In the genomic region with DNA sequence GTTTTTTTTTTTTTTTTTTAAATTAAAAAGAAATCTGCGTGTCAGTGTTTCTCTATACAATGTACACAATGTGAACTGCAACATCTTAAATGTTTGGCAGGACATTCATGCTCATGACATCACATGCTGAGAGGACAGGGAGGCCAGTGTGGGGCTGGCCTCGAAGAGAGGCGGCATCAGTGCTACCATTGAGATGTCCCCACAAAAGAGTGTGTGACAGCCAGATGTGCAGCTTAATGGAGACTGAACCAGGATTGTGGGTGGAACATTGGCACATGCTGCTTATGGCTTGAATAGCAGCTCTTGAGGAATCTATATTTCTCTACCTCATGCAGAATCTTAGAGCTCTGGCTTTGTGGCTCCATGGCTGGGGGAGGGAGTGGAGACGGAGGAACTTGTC, we compare ENCODE assay signal across 14 cellular contexts. TPM values are rescaled to one million over a fixed set of nuclear protein-coding genes. Genes with fewer than 3 reads are reported as not detected.
DNase-seq lines count a peak whose midpoint lies in the region; ATAC-seq and TF ChIP-seq lines count a peak whose summit lies in the region.
"Had no signal": no experiment of that assay in that cellular context is flagged by ENCODE, and none has a peak within 500 bp of the region (broad histone marks: within the 10 kb centered on the region; RNA-seq: fewer than 3 reads in every experiment).

No MANE protein-coding gene starts in this region.

- peak overlapping the region; percentile 76 for H3K27ac ChIP-seq in cingulate gyrus (ENCODE audit: low read depth, low read length)
- H3K27ac ChIP-seq in heart left ventricle, result no peak overlapping the region

- H3K4me3 ChIP-seq in heart left ventricle, result no peak overlapping the region

- 86 to 89% (median 88%) methylated on average over 4 of the region's 4 CpGs for WGBS in heart left ventricle, 4 donors

- TF ChIP-seq CTCF in heart left ventricle (IDR thresholded peaks at IDR 0.05), result no peak

- H3K27me3 ChIP-seq in heart left ventricle, result no peaks in the 10 kb centered on the region

- H3K9me3 ChIP-seq in heart left ventricle, result no peaks in the 10 kb centered on the region

- no peak for TF ChIP-seq POLR2A in heart left ventricle (IDR thresholded peaks at IDR 0.05)

- ATAC-seq in GM18868 (IDR thresholded peaks at IDR 0.05; ENCODE audit: unreplicated experiment) (no peak), heart left ventricle (no peak), HG03521 (IDR thresholded peaks at IDR 0.05; ENCODE audit: unreplicated experiment) (no peak)

- peaks cover 0 to 20% (median 0%) of the 10 kb centered on the region in 9 donors for H3K36me3 ChIP-seq in heart left ventricle

- intact Hi-C loops in heart left ventricle (cut with DNase I), result no loop called here

- peak in 39 of 51 donors; percentile 12 to 84 (median 64) for DNase-seq in hypothalamus (lab: John Stamatoyannopoulos, UW)
- peak in 51 of 56 donors; percentile 22 to 91 (median 73) for DNase-seq in nucleus accumbens (lab: John Stamatoyannopoulos, UW)
- no peak for DNase-seq in islet precursor cell
- DNase-seq in heart left ventricle, result no peak
- DNase-seq: CD8-positive, alpha-beta memory T cell; Kasumi-1; NCI-H1105 treated with DMSO at 0.1 percent for 48 hours; NCI-H187; NCI-H2171; NCI-H446 treated with DMSO at 0.1 percent for 48 hours; NCI-H82 had no signal

- no peaks in the 10 kb centered on the region for H3K4me1 ChIP-seq in heart left ventricle

RNA-seq across cellular contexts. Expression of gene CLDN11, which starts 18.5 kb away (rescaled TPM):
- 10 to 100 TPM in 1 of 9 donors, 1 to 10 TPM in 8; 1.5 to 12.5 (median 3.8) TPM for total RNA-seq in heart left ventricle
- polyA plus RNA-seq in heart left ventricle, result 1 to 10 TPM; 1.8 to 2.2 TPM
- polyA plus RNA-seq: CD8-positive, alpha-beta memory T cell had no signal

Comparison
In these comparisons a context has a peak if more than half of its experiments do, and no peak if none do; other contexts are left out.
1. DNase-seq: peak in hypothalamus (39 of 51) and nucleus accumbens (51 of 56); none in islet precursor cell (single experiment) and heart left ventricle (0 of 5).